ENCODE assay signal across 8 cellular contexts in genomic region chr17:30693772-30694171, GRCh38.
A peak's percentile ranks its signal among the peaks of the same experiment; 100 is the strongest.
DNase-seq lines count a peak whose midpoint lies in the region; ATAC-seq and TF ChIP-seq lines count a peak whose summit lies in the region.
"Not testable (repeated sequence)": the region's sequence is repeated elsewhere in the genome, so short reads cannot be mapped to it uniquely, and the experiment has no call there.

No MANE protein-coding gene starts in this region.

- CTCF ChIA-PET in HEK293 (lab: Yijun Ruan, JAX); PC-3 (lab: Charles Lee): not testable (repeated sequence)

- H3K4me3 Mint-ChIP-seq in CD14-positive monocyte = peak overlapping the region; percentile 57 to 89
- peak overlapping the region in 7 of 8 donors; percentile 6 to 70 (median 35) for H3K4me3 Mint-ChIP-seq in naive B cell

- H3K4me1 Mint-ChIP-seq in CD14-positive monocyte = peaks cover 18% of the 10 kb centered on the region
- H3K4me1 Mint-ChIP-seq in naive B cell = peaks cover 10 to 17% (median 14%) of the 10 kb centered on the region in 3 donors

- H3K9me2 ChIP-seq in PC-3 (replicated peaks; ENCODE audit: low read length) = not testable (repeated sequence)

- H3K27ac Mint-ChIP-seq in CD14-positive monocyte (peak overlapping the region in 2 of 7 donors; percentile 59 to 74), naive B cell (peak overlapping the region in 3 of 6 donors; percentile 3 to 39 (median 5))

- H4K20me1 ChIP-seq in PC-3 (ENCODE audit: low read length) = not testable (repeated sequence)

- H3K36me3 ChIP-seq in HEK293 (ENCODE audit: control insufficient read depth in 2 of 2, insufficient read depth in 1 of 2, low read length in 2 of 2); PC-3 (ENCODE audit: low read depth, low read length): not testable (repeated sequence)

- not testable (repeated sequence) for H2AFZ ChIP-seq in PC-3 (ENCODE audit: low read length)

- TF ChIP-seq CTCF in CD14-positive monocyte (IDR thresholded peaks at IDR 0.05) = peak; percentile 75
- TF ChIP-seq CTCF in HEK293 (tag by site-specific recombination; IDR thresholded peaks at IDR 0.05); PC-3 (conservative IDR thresholded peaks at IDR 0.05; ENCODE audit: low read depth, low read length): not testable (repeated sequence)

- POLR2A ChIA-PET in HEK293 (lab: Yijun Ruan, JAX); PC-3 (lab: Charles Lee; ENCODE audit: unreplicated experiment): not testable (repeated sequence)

- DNase-seq in CD14-positive monocyte (ENCODE audit: low spot score) = not testable (repeated sequence)
- DNase-seq in PC-3 (peak; percentile 20), astrocyte of the hippocampus (ENCODE audit: low read depth, low spot score) (peak; percentile 13), glomerular visceral epithelial cell (ENCODE audit: extremely low spot score) (peak; percentile 17), naive B cell (peak; percentile 41)
- DNase-seq in activated CD8-positive, alpha-beta memory T cell treated with anti-CD3 and anti-CD28 coated beads for 24 hours = peak; percentile 75
- peak; percentile 17 to 34 for DNase-seq in stimulated activated CD8-positive, alpha-beta memory T cell treated with anti-CD3 and anti-CD28 coated beads, Interleukin-2, amount 100 ng/mL, for 48 hours (ENCODE audit: low read depth in 2 of 2)

- H3K4me3 ChIP-seq in HEK293 (ENCODE audit: low read depth, low read length); PC-3 (ENCODE audit: low read length): not testable (repeated sequence)

- H3K27me3 Mint-ChIP-seq in CD14-positive monocyte (ENCODE audit: low read depth in 3 of 3) (peaks cover 15 to 30% (median 24%) of the 10 kb centered on the region in 3 donors), naive B cell (peaks cover 9 to 36% (median 14%) of the 10 kb centered on the region in 3 donors)

- not testable (repeated sequence) for H3K79me2 ChIP-seq in PC-3 (ENCODE audit: low read length)

- H3K27me3 ChIP-seq in PC-3 (ENCODE audit: low read length) = not testable (repeated sequence)

- H3F3A ChIP-seq in PC-3 (ENCODE audit: low read length, unreplicated experiment) = not testable (repeated sequence)

- H3K36me3 Mint-ChIP-seq in CD14-positive monocyte, naive B cell: not testable (repeated sequence)

- H3K4me2 ChIP-seq in PC-3 (ENCODE audit: low read length) = not testable (repeated sequence)

- peak; percentile 62 for ATAC-seq in PC-3
- ATAC-seq in naive B cell (ENCODE audit: low read depth in 2 of 2) = peak; percentile 80 to 84

- intact Hi-C loops in CD14-positive monocyte (cut with micrococcal nuclease); PC-3 (cut with micrococcal nuclease): not testable (repeated sequence)

- H3K9me3 ChIP-seq in HEK293 (ENCODE audit: control insufficient read depth, insufficient read depth, low read depth, low read length); PC-3 (ENCODE audit: low read length): not testable (repeated sequence)

- H3K9ac ChIP-seq in PC-3 (ENCODE audit: low read length) = not testable (repeated sequence)

- not testable (repeated sequence) for H3K4me1 ChIP-seq in HEK293 (ENCODE audit: control insufficient read depth, insufficient read depth, low read length); PC-3 (ENCODE audit: insufficient read depth, low read length)

- BruUV-seq in PC-3 (replicated peaks; lab: Mats Ljungman, UMichigan) = not testable (repeated sequence)

- not testable (repeated sequence) for H3K27ac ChIP-seq in HEK293 (ENCODE audit: extremely low read depth, low read depth, low read length); PC-3 (ENCODE audit: low read length)

- H3K9me3 Mint-ChIP-seq in CD14-positive monocyte, naive B cell: not testable (repeated sequence)

TF ChIP-seq in HEK293, 187 proteins besides CTCF, POLR2A, EP300 and RAD21:
- TF ChIP-seq EGR2 (tag by site-specific recombination; IDR thresholded peaks at IDR 0.05; ENCODE audit: low read depth) = peak; percentile 57
- TF ChIP-seq ZFHX2 (tag by site-specific recombination; conservative IDR thresholded peaks at IDR 0.05) = 0 out of 2 replicates have a peak, but pooled peaks have one; percentile 5
